In the genomic region with DNA sequence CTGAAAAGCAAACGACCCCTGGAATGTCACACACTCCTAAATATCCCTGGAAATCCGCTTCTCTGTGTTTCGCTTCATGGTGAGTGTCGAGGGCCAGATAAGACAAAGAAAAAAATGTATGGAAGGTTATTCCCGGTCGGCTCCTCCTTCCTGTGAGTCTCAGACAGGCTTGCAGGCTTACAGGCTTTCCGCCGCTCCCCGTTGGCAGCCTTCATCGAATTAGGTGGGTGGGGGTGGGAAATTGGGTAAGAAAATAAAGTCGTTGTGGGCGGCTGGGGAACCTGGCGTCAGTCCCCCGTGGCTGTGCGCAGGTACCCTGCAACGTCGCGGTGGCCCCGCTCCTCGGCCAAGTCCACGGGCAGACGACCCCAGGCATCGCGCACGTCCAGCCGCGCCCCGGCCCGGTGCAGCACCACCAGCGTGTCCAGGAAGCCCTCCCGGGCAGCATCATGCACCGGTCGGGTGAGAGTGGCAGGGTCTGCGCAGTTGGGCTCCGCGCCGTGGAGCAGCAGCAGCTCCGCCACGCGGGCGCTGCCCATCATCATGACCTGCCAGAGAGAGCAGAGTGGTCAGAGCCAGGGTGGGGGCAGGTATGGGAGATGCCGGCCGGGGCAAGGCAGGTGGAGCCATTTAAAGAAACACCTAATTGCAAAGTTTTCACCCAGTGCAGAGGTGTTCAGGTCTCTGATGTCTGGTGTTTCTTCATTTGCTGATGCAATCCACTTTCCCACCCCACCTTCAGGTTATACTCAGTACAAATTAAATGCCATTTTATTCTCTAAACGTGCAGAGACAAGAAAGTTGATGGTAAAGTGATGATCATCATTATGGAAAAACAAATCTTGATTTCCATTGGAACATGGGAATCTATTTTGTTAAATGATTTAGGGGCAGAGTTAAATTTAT, we compare ENCODE assay signal across 1 cellular context.
TF ChIP-seq lines count a peak whose summit lies in the region.

No MANE protein-coding gene starts in this region.

TF ChIP-seq in SK-N-SH treated with all-trans-retinoic acid at 6 μM for 48 hours, 23 proteins besides CTCF, POLR2A, EP300 and RAD21:
- TF ChIP-seq TOX (CRISPR knock-in tag; IDR thresholded peaks at IDR 0.05; ENCODE audit: borderline replicate concordance) (no peak), CSDC2 (CRISPR knock-in tag; IDR thresholded peaks at IDR 0.05) (no peak), ZFP3 (CRISPR knock-in tag; IDR thresholded peaks at IDR 0.05) (no peak)
